ENCODE assay signal across 20 cellular contexts in genomic region chr17:80311216-80311827, GRCh38. TPM values are rescaled to one million over a fixed set of nuclear protein-coding genes. Genes with fewer than 3 reads are reported as not detected.
DNase-seq lines count a peak whose midpoint lies in the region; ATAC-seq and TF ChIP-seq lines count a peak whose summit lies in the region.
"Had no signal": no experiment of that assay in that cellular context is flagged by ENCODE, and none has a peak within 500 bp of the region (broad histone marks: within the 10 kb centered on the region; RNA-seq: fewer than 3 reads in every experiment).

No MANE protein-coding gene starts in this region.

- H3K27ac Mint-ChIP-seq in activated T-cell treated with anti-CD3 and anti-CD28 coated beads, Interleukin-2, amount 50 U/mL, for 24 hours: peak overlapping the region; percentile 82
- peak overlapping the region; percentile 65 for H3K27ac Mint-ChIP-seq in activated T-helper 1 cell treated with anti-CD3 and anti-CD28 coated beads, Interleukin-12 subunit alpha, Interleukin-12 subunit beta, Interleukin-2, Interleukin-4 antibody, amounts not matched to agents 30 ng/mL and 10 ng/mL and 1 ng/mL, durations not matched to agents 14 hours and 24 hours and 36 hours
- no peak overlapping the region for H3K27ac Mint-ChIP-seq in endothelial cell (ENCODE audit: unreplicated experiment)

- ATAC-seq in activated T-cell treated with anti-CD3 and anti-CD28 coated beads, Interleukin-2, amount 50 U/mL, for 4 hours: no peak
- no peak for ATAC-seq in sciatic nerve
- ATAC-seq: A549 had no signal

- peaks cover 24% of the 10 kb centered on the region for H3K4me1 Mint-ChIP-seq in activated T-cell treated with anti-CD3 and anti-CD28 coated beads, Interleukin-2, amount 50 U/mL, for 24 hours (ENCODE audit: low read depth)
- peaks cover 10% of the 10 kb centered on the region for H3K4me1 Mint-ChIP-seq in activated T-cell treated with anti-CD3 and anti-CD28 coated beads, Interleukin-2, amount 50 U/mL, for 4 hours (ENCODE audit: low read depth)
- H3K4me1 Mint-ChIP-seq in activated T-helper 1 cell treated with anti-CD3 and anti-CD28 coated beads, Interleukin-12 subunit alpha, Interleukin-12 subunit beta, Interleukin-2, Interleukin-4 antibody, amounts not matched to agents 30 ng/mL and 10 ng/mL and 1 ng/mL, durations not matched to agents 14 hours and 24 hours and 36 hours (ENCODE audit: low read depth): peaks cover 13% of the 10 kb centered on the region
- no peaks in the 10 kb centered on the region for H3K4me1 Mint-ChIP-seq in endothelial cell (ENCODE audit: unreplicated experiment)

- H3K36me3 Mint-ChIP-seq in activated T-cell treated with anti-CD3 and anti-CD28 coated beads, Interleukin-2, amount 50 U/mL, for 24 hours (ENCODE audit: low read depth): peaks cover 75% of the 10 kb centered on the region
- peaks cover 44% of the 10 kb centered on the region for H3K36me3 Mint-ChIP-seq in activated T-cell treated with anti-CD3 and anti-CD28 coated beads, Interleukin-2, amount 50 U/mL, for 4 hours (ENCODE audit: insufficient read depth)
- H3K36me3 Mint-ChIP-seq in activated T-helper 1 cell treated with anti-CD3 and anti-CD28 coated beads, Interleukin-12 subunit alpha, Interleukin-12 subunit beta, Interleukin-2, Interleukin-4 antibody, amounts not matched to agents 30 ng/mL and 10 ng/mL and 1 ng/mL, durations not matched to agents 14 hours and 24 hours and 36 hours (ENCODE audit: low read depth): peaks cover 58% of the 10 kb centered on the region
- H3K36me3 Mint-ChIP-seq in endothelial cell (ENCODE audit: low read depth, unreplicated experiment): peaks cover 39% of the 10 kb centered on the region

- intact Hi-C loops in activated T-helper 1 cell treated with anti-CD3 and anti-CD28 coated beads, Interleukin-12 subunit alpha, Interleukin-12 subunit beta, Interleukin-2, Interleukin-4 antibody, amounts not matched to agents 30 ng/mL and 10 ng/mL and 1 ng/mL, durations not matched to agents 14 hours and 24 hours and 36 hours (cut with micrococcal nuclease): no loop called here
- intact Hi-C loops in sciatic nerve (cut with DNase I): no loop called here

- H3K27me3 Mint-ChIP-seq in activated T-cell treated with anti-CD3 and anti-CD28 coated beads, Interleukin-2, amount 50 U/mL, for 24 hours: no peaks in the 10 kb centered on the region
- no peaks in the 10 kb centered on the region for H3K27me3 Mint-ChIP-seq in activated T-cell treated with anti-CD3 and anti-CD28 coated beads, Interleukin-2, amount 50 U/mL, for 4 hours (ENCODE audit: low read depth)
- H3K27me3 Mint-ChIP-seq in activated T-helper 1 cell treated with anti-CD3 and anti-CD28 coated beads, Interleukin-12 subunit alpha, Interleukin-12 subunit beta, Interleukin-2, Interleukin-4 antibody, amounts not matched to agents 30 ng/mL and 10 ng/mL and 1 ng/mL, durations not matched to agents 14 hours and 24 hours and 36 hours (ENCODE audit: insufficient read depth): no peaks in the 10 kb centered on the region
- peaks cover 3% of the 10 kb centered on the region for H3K27me3 Mint-ChIP-seq in endothelial cell (ENCODE audit: unreplicated experiment)
- H3K27me3 Mint-ChIP-seq: CD8-positive, alpha-beta memory T cell had no signal

- H3K9me3 Mint-ChIP-seq in activated T-cell treated with anti-CD3 and anti-CD28 coated beads, Interleukin-2, amount 50 U/mL, for 24 hours: no peaks in the 10 kb centered on the region
- no peaks in the 10 kb centered on the region for H3K9me3 Mint-ChIP-seq in activated T-cell treated with anti-CD3 and anti-CD28 coated beads, Interleukin-2, amount 50 U/mL, for 4 hours
- H3K9me3 Mint-ChIP-seq in activated T-helper 1 cell treated with anti-CD3 and anti-CD28 coated beads, Interleukin-12 subunit alpha, Interleukin-12 subunit beta, Interleukin-2, Interleukin-4 antibody, amounts not matched to agents 30 ng/mL and 10 ng/mL and 1 ng/mL, durations not matched to agents 14 hours and 24 hours and 36 hours: no peaks in the 10 kb centered on the region
- no peaks in the 10 kb centered on the region for H3K9me3 Mint-ChIP-seq in endothelial cell (ENCODE audit: unreplicated experiment)
- H3K9me3 Mint-ChIP-seq: CD8-positive, alpha-beta memory T cell had no signal

- no peak overlapping the region for H3K4me3 Mint-ChIP-seq in activated T-cell treated with anti-CD3 and anti-CD28 coated beads, Interleukin-2, amount 50 U/mL, for 24 hours
- no peak overlapping the region for H3K4me3 Mint-ChIP-seq in activated T-cell treated with anti-CD3 and anti-CD28 coated beads, Interleukin-2, amount 50 U/mL, for 4 hours
- H3K4me3 Mint-ChIP-seq in activated T-helper 1 cell treated with anti-CD3 and anti-CD28 coated beads, Interleukin-12 subunit alpha, Interleukin-12 subunit beta, Interleukin-2, Interleukin-4 antibody, amounts not matched to agents 30 ng/mL and 10 ng/mL and 1 ng/mL, durations not matched to agents 14 hours and 24 hours and 36 hours: no peak overlapping the region
- peak overlapping the region; percentile 42 for H3K4me3 Mint-ChIP-seq in endothelial cell (ENCODE audit: unreplicated experiment)
- H3K4me3 Mint-ChIP-seq: CD8-positive, alpha-beta memory T cell had no signal

- DNase-seq in activated T-cell treated with anti-CD3 and anti-CD28 coated beads, Interleukin-2, amount 50 U/mL, for 24 hours: no peak
- no peak for DNase-seq in activated T-cell treated with anti-CD3 and anti-CD28 coated beads, Interleukin-2, amount 50 U/mL, for 4 hours
- DNase-seq in activated T-helper 1 cell treated with anti-CD3 and anti-CD28 coated beads, Interleukin-12 subunit alpha, Interleukin-12 subunit beta, Interleukin-2, Interleukin-4 antibody, amounts not matched to agents 30 ng/mL and 10 ng/mL and 1 ng/mL, durations not matched to agents 14 hours and 24 hours and 36 hours (ENCODE audit: low spot score): no peak
- DNase-seq in endothelial cell (ENCODE audit: low spot score) (no peak), sciatic nerve (ENCODE audit: low spot score) (peak; percentile 34), D341Med (ENCODE audit: low spot score) (no peak), islet precursor cell (no peak), NCI-H69 (lab: John Stamatoyannopoulos, UW) (no peak)
- DNase-seq: CD8-positive, alpha-beta memory T cell; DMS79 treated with DMSO at 0.1 percent for 48 hours; HCEC 1CT; IMR-90; Kasumi-1; MM.1S; NCI-H1092 treated with DMSO at 0.1 percent for 48 hours; NCI-H1694 treated with DMSO at 0.1 percent for 48 hours; NCI-H2107; NCI-H345; NCI-H526 had no signal

- TF ChIP-seq CTCF in endothelial cell (IDR thresholded peaks at IDR 0.05; ENCODE audit: unreplicated experiment): no peak

RNA-seq across cellular contexts. Expression of gene RNF213, which starts 50.7 kb away (rescaled TPM):
- total RNA-seq in activated T-cell treated with anti-CD3 and anti-CD28 coated beads, Interleukin-2, amount 50 U/mL, for 4 hours: 100 to 1,000 TPM; 205 to 289 (median 262) TPM
- total RNA-seq in activated T-helper 1 cell treated with anti-CD3 and anti-CD28 coated beads, Interleukin-12 subunit alpha, Interleukin-12 subunit beta, Interleukin-2, Interleukin-4 antibody, amounts not matched to agents 30 ng/mL and 10 ng/mL and 1 ng/mL, durations not matched to agents 14 hours and 24 hours and 36 hours: 282 and 290 TPM in 2 replicates
- total RNA-seq in endothelial cell (ENCODE audit: unreplicated experiment): 110 TPM
- 178 TPM for total RNA-seq in sciatic nerve
